In the genomic region with DNA sequence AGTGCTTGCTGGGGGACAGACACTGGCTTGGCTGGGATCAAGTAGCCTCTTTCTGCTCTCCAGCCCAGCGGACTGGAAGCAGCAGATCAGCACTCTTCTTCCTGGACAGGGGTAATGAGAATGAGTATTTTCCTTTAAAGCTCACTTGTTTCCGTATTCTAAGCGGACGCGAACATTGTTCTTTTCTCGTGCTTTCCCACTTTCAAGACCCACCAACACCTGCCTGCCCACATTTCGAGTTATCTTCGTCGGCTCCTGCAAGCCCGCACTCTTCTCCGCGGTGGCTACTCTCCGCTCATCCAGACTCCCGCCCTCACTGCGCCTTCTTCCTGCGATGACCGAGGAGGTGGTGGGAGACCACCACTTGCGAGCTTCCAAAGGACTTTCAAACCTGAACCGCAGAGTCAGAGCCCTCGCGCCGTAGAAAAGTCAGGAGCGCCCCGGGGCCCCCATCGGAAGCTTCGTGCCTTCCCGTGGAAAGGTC, we compare ENCODE assay signal across 8 cellular contexts. TPM values are rescaled to one million over a fixed set of nuclear protein-coding genes. Genes with fewer than 3 reads are reported as not detected.
A peak's percentile ranks its signal among the peaks of the same experiment; 100 is the strongest.
DNase-seq lines count a peak whose midpoint lies in the region; ATAC-seq and TF ChIP-seq lines count a peak whose summit lies in the region.

No MANE protein-coding gene starts in this region.

- H3K36me3 Mint-ChIP-seq in activated T-helper 17 cell treated with anti-CD3 and anti-CD28 coated beads, Interleukin-2, amount 50 U/mL, for 72 hours (ENCODE audit: low read depth): no peaks in the 10 kb centered on the region
- H3K36me3 Mint-ChIP-seq in nephron (ENCODE audit: low read depth): no peaks in the 10 kb centered on the region

- no peaks in the 10 kb centered on the region for H3K9me3 Mint-ChIP-seq in activated T-helper 17 cell treated with anti-CD3 and anti-CD28 coated beads, Interleukin-2, amount 50 U/mL, for 72 hours
- no peaks in the 10 kb centered on the region for H3K9me3 Mint-ChIP-seq in nephron

- H3K4me3 ChIP-seq in gastroesophageal sphincter: peak overlapping the region; percentile 78 to 91

- peaks cover 0 to 36% (median 0%) of the 10 kb centered on the region in 3 donors for H3K4me1 ChIP-seq in gastroesophageal sphincter

- WGBS in gastroesophageal sphincter (ENCODE audit: low coverage in 1 of 2), 2 donors: 0% methylated on average over 9 of the region's 27 CpGs

- peaks cover 4% of the 10 kb centered on the region for H3K27me3 Mint-ChIP-seq in activated T-helper 17 cell treated with anti-CD3 and anti-CD28 coated beads, Interleukin-2, amount 50 U/mL, for 72 hours
- peaks cover 29% of the 10 kb centered on the region for H3K27me3 Mint-ChIP-seq in nephron (ENCODE audit: low read depth)

- no peak for ATAC-seq in activated T-helper 17 cell treated with anti-CD3 and anti-CD28 coated beads, Interleukin-2, amount 50 U/mL, for 72 hours (replicated peaks)
- ATAC-seq in gastroesophageal sphincter (no peak), HG02981 (IDR thresholded peaks at IDR 0.05; ENCODE audit: unreplicated experiment) (no peak)

- peaks cover 12% of the 10 kb centered on the region for H3K4me1 Mint-ChIP-seq in activated T-helper 17 cell treated with anti-CD3 and anti-CD28 coated beads, Interleukin-2, amount 50 U/mL, for 72 hours
- peaks cover 29% of the 10 kb centered on the region for H3K4me1 Mint-ChIP-seq in nephron

- H3K36me3 ChIP-seq in gastroesophageal sphincter: no peaks in the 10 kb centered on the region

- no peak for TF ChIP-seq POLR2A in gastroesophageal sphincter (IDR thresholded peaks at IDR 0.05)

- DNase-seq in activated CD8-positive, alpha-beta memory T cell treated with anti-CD3 and anti-CD28 coated beads for 48 hours (ENCODE audit: low read depth in 2 of 3, low spot score in 2 of 3): peak in 2 of 3 experiments; percentile 0 to 15
- DNase-seq in activated CD8-positive, alpha-beta memory T cell treated with anti-CD3 and anti-CD28 coated beads, Interleukin-2, amount 50 U/mL, for 4 hours: no peak
- peak; percentile 78 for DNase-seq in NCI-H2107 treated with DMSO at 0.1 percent for 48 hours (lab: John Stamatoyannopoulos, UW; ENCODE audit: unreplicated experiment)
- no peak for DNase-seq in GM19238 (ENCODE audit: insufficient read length, low spot score)

- H3K27ac Mint-ChIP-seq in activated T-helper 17 cell treated with anti-CD3 and anti-CD28 coated beads, Interleukin-2, amount 50 U/mL, for 72 hours: peak overlapping the region; percentile 90
- peak overlapping the region; percentile 99 for H3K27ac Mint-ChIP-seq in nephron

- no peaks in the 10 kb centered on the region for H3K27me3 ChIP-seq in gastroesophageal sphincter

- TF ChIP-seq EP300 in gastroesophageal sphincter (IDR thresholded peaks at IDR 0.05): no peak

- no peak for TF ChIP-seq CTCF in gastroesophageal sphincter (IDR thresholded peaks at IDR 0.05)
- no peak for TF ChIP-seq CTCF in nephron (IDR thresholded peaks at IDR 0.05; ENCODE audit: unreplicated experiment in 3 of 3)

- peak overlapping the region; percentile 69 to 96 (median 96) for H3K27ac ChIP-seq in gastroesophageal sphincter

- H3K9me3 ChIP-seq in gastroesophageal sphincter: no peaks in the 10 kb centered on the region

- peak overlapping the region; percentile 95 for H3K4me3 Mint-ChIP-seq in activated T-helper 17 cell treated with anti-CD3 and anti-CD28 coated beads, Interleukin-2, amount 50 U/mL, for 72 hours
- H3K4me3 Mint-ChIP-seq in nephron: peak overlapping the region; percentile 95 to 97 (median 95)

RNA-seq across cellular contexts. Expression of a gene that starts 1.6 kb away (rescaled TPM):
- total RNA-seq in activated T-helper 17 cell treated with anti-CD3 and anti-CD28 coated beads, Interleukin-2, amount 50 U/mL, for 72 hours: 1 to 10 TPM; 2.1 to 3.1 TPM
- 10 to 100 TPM; 47.4 to 93.1 (median 60.6) TPM for total RNA-seq in gastroesophageal sphincter

Comparison
In these comparisons a context has a peak if more than half of its experiments do, and no peak if none do; other contexts are left out.
1. DNase-seq: peak in activated CD8-positive, alpha-beta memory T cell treated with anti-CD3 and anti-CD28 coated beads for 48 hours (2 of 3) and NCI-H2107 treated with DMSO at 0.1 percent for 48 hours (single experiment); none in activated CD8-positive, alpha-beta memory T cell treated with anti-CD3 and anti-CD28 coated beads, Interleukin-2, amount 50 U/mL, for 4 hours (single experiment) and GM19238 (single experiment).
2. RNA of a gene that starts 1.6 kb away (total RNA-seq): 47.4 to 93.1 TPM in gastroesophageal sphincter; 2.1 to 3.1 TPM in activated T-helper 17 cell treated with anti-CD3 and anti-CD28 coated beads, Interleukin-2, amount 50 U/mL, for 72 hours; every median in the first group is over 10 times any median in the second.